1 cellular context compared by ENCODE assay signal in genomic region chr15:90358124-90359033, GRCh38.
TF ChIP-seq lines count a peak whose summit lies in the region.

No MANE protein-coding gene starts in this region.

TF ChIP-seq in K562, 482 proteins besides CTCF, POLR2A, EP300 and RAD21:
- TF ChIP-seq JUND (IDR thresholded peaks at IDR 0.05; ENCODE audit: borderline replicate concordance, low read depth, low read length), result 0 out of 2 replicates have a peak, but pooled peaks have one; percentile 45
- no peak for TF ChIP-seq JUND (tag; IDR thresholded peaks at IDR 0.05; ENCODE audit: borderline replicate concordance, low read depth, low read length)
- TF ChIP-seq TCFL5 (CRISPR knock-in tag; conservative IDR thresholded peaks at IDR 0.05), result no peak
- TF ChIP-seq FOSL1 (tag; conservative IDR thresholded peaks at IDR 0.05), result 0 out of 2 replicates have a peak, but pooled peaks have one; percentile 19
- TF ChIP-seq ZNF3 (CRISPR knock-in tag; IDR thresholded peaks at IDR 0.05), result no peak
- TF ChIP-seq HDAC6 (IDR thresholded peaks at IDR 0.05; ENCODE audit: low read depth, low read length), result no peak
- no peak for TF ChIP-seq TEAD1 (CRISPR knock-in tag; IDR thresholded peaks at IDR 0.05)
- TF ChIP-seq ADNP (tag; IDR thresholded peaks at IDR 0.05), result no peak
- TF ChIP-seq, protein P1, sequence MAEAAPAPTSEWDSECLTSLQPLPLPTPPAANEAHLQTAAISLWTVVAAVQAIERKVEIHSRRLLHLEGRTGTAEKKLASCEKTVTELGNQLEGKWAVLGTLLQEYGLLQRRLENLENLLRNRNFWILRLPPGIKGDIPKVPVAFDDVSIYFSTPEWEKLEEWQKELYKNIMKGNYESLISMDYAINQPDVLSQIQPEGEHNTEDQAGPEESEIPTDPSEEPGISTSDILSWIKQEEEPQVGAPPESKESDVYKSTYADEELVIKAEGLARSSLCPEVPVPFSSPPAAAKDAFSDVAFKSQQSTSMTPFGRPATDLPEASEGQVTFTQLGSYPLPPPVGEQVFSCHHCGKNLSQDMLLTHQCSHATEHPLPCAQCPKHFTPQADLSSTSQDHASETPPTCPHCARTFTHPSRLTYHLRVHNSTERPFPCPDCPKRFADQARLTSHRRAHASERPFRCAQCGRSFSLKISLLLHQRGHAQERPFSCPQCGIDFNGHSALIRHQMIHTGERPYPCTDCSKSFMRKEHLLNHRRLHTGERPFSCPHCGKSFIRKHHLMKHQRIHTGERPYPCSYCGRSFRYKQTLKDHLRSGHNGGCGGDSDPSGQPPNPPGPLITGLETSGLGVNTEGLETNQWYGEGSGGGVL (CRISPR knock-in tag; IDR thresholded peaks at IDR 0.05), result no peak
- no peak for TF ChIP-seq WHSC1 (IDR thresholded peaks at IDR 0.05; ENCODE audit: low read length)
- no peak for TF ChIP-seq STAT5A (IDR thresholded peaks at IDR 0.05; ENCODE audit: borderline replicate concordance, low read length)
- TF ChIP-seq KLF16 (IDR thresholded peaks at IDR 0.05), result no peak
- TF ChIP-seq, protein P2, sequence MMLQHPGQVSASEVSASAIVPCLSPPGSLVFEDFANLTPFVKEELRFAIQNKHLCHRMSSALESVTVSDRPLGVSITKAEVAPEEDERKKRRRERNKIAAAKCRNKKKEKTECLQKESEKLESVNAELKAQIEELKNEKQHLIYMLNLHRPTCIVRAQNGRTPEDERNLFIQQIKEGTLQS (IDR thresholded peaks at IDR 0.05), result peak; percentile 81
- TF ChIP-seq, protein P2 (CRISPR knock-in tag; conservative IDR thresholded peaks at IDR 0.05), result no peak
- TF ChIP-seq, protein P3, sequence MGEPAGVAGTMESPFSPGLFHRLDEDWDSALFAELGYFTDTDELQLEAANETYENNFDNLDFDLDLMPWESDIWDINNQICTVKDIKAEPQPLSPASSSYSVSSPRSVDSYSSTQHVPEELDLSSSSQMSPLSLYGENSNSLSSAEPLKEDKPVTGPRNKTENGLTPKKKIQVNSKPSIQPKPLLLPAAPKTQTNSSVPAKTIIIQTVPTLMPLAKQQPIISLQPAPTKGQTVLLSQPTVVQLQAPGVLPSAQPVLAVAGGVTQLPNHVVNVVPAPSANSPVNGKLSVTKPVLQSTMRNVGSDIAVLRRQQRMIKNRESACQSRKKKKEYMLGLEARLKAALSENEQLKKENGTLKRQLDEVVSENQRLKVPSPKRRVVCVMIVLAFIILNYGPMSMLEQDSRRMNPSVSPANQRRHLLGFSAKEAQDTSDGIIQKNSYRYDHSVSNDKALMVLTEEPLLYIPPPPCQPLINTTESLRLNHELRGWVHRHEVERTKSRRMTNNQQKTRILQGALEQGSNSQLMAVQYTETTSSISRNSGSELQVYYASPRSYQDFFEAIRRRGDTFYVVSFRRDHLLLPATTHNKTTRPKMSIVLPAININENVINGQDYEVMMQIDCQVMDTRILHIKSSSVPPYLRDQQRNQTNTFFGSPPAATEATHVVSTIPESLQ (CRISPR knock-in tag; IDR thresholded peaks at IDR 0.05), result no peak
